12 cellular contexts compared by ENCODE assay signal in the genomic region with DNA sequence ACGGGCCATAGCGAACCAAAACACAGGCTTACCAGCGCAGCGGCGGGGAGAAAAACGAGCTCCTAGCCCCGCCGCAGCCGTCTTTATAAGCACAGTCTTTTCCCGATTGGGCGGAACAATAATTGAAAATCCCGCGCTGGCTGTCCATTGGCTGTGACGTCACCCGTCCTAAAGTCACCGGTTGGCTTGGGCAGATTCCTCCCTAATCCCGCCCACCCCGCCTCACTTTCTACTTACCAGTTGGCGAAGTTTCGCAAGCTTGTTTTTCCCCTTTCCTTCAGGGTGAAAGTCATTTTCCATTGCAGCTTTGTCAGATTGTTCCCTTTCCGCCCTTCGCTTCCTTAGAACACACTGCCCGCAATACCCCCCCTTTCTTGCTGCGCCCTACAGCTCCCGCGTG. TPM values are rescaled to one million over a fixed set of nuclear protein-coding genes. Genes with fewer than 3 reads are reported as not detected.
DNase-seq lines count a peak whose midpoint lies in the region; ATAC-seq, FAIRE-seq and TF ChIP-seq lines count a peak whose summit lies in the region.
"Not testable (repeated sequence)": the region's sequence is repeated elsewhere in the genome, so short reads cannot be mapped to it uniquely, and the experiment has no call there.
"Had no signal": no experiment of that assay in that cellular context is flagged by ENCODE, and none has a peak within 500 bp of the region (broad histone marks: within the 10 kb centered on the region; RNA-seq: fewer than 3 reads in every experiment).

No MANE protein-coding gene starts in this region.

- CTCF ChIA-PET in A549 (lab: Yijun Ruan, JAX); IMR-90 (lab: Yijun Ruan, JAX): not testable (repeated sequence)

- not testable (repeated sequence) for TF ChIP-seq RAD21 in A549 (conservative IDR thresholded peaks at IDR 0.05 in 1 of 2, IDR thresholded peaks at IDR 0.05 in 1 of 2); IMR-90 (IDR thresholded peaks at IDR 0.05; ENCODE audit: low read length)

- not testable (repeated sequence) for H2BK5ac ChIP-seq in IMR-90 (ENCODE audit: low read depth, low read length, poor library complexity, severe bottlenecking)

- not testable (repeated sequence) for H3K9ac ChIP-seq in IMR-90 (ENCODE audit: low read depth, low read length)

- H3K4me1 ChIP-seq in A549 = peaks cover 20% of the 10 kb centered on the region
- H3K4me1 ChIP-seq in IMR-90 (ENCODE audit: control insufficient read depth, insufficient read depth, low read length) = not testable (repeated sequence)
- peaks cover 20% of the 10 kb centered on the region for H3K4me1 ChIP-seq in psoas muscle

- H3K9me3 ChIP-seq in A549; IMR-90 (ENCODE audit: control insufficient read depth, insufficient read depth, low read length); psoas muscle: not testable (repeated sequence)

- not testable (repeated sequence) for H3K27ac ChIP-seq in A549; IMR-90 (ENCODE audit: insufficient read depth, low read length); psoas muscle

- H3K18ac ChIP-seq in IMR-90 (ENCODE audit: low read depth, low read length) = not testable (repeated sequence)

- not testable (repeated sequence) for TF ChIP-seq CTCF in A549 (IDR thresholded peaks at IDR 0.05); IMR-90 (conservative IDR thresholded peaks at IDR 0.05; ENCODE audit: low read depth, low read length); psoas muscle (IDR thresholded peaks at IDR 0.05)

- in situ Hi-C loops in IMR-90 (cut with MboI; ENCODE audit: low sequenced_read_pairs) = not testable (repeated sequence)

- no CpG with 5 or more reads among the region's 26 CpGs for WGBS in A549 (ENCODE audit: missing lambda C conversion rate)
- no CpG with 5 or more reads among the region's 26 CpGs for WGBS in IMR-90 (ENCODE audit: extremely low coverage in 2 of 2, insufficient read length in 1 of 2), 2 experiments
- no CpG with 5 or more reads among the region's 26 CpGs for WGBS in psoas muscle, 3 donors

- DNase-seq in A549 (ENCODE audit: low read depth in 1 of 2, low spot score in 1 of 2); IMR-90; left ventricle myocardium superior; psoas muscle: not testable (repeated sequence)

- H3K4me2 ChIP-seq in A549; IMR-90 (ENCODE audit: low read depth, low read length): not testable (repeated sequence)

- H2BK120ac ChIP-seq in IMR-90 (ENCODE audit: low read depth, low read length) = not testable (repeated sequence)

- H3K23ac ChIP-seq in IMR-90 (ENCODE audit: low read depth, low read length) = not testable (repeated sequence)

- not testable (repeated sequence) for H2AK5ac ChIP-seq in IMR-90 (ENCODE audit: low read depth, low read length)

- not testable (repeated sequence) for FAIRE-seq in A549 (lab: Jason Lieb, UNC)

- not testable (repeated sequence) for H4K8ac ChIP-seq in IMR-90 (ENCODE audit: low read depth in 2 of 2, low read length in 2 of 2)

- not testable (repeated sequence) for H3K4me3 Mint-ChIP-seq in activated T-helper 17 cell treated with anti-CD3 and anti-CD28 coated beads, Interleukin-2, amount 50 U/mL, for 72 hours

- H2BK15ac ChIP-seq in IMR-90 (ENCODE audit: low read depth, low read length) = not testable (repeated sequence)

- H3K56ac ChIP-seq in IMR-90 (ENCODE audit: extremely low read depth, insufficient read depth, low read length) = not testable (repeated sequence)

- intact Hi-C loops in IMR-90 (cut with micrococcal nuclease); left ventricle myocardium superior (cut with micrococcal nuclease); psoas muscle (cut with DNase I): not testable (repeated sequence)

- H3K27me3 Mint-ChIP-seq in activated T-helper 17 cell treated with anti-CD3 and anti-CD28 coated beads, Interleukin-2, amount 50 U/mL, for 72 hours = not testable (repeated sequence)

- not testable (repeated sequence) for H3K14ac ChIP-seq in IMR-90 (replicated peaks; ENCODE audit: low read depth, low read length)

- BruUV-seq in IMR-90 (replicated peaks; lab: Mats Ljungman, UMichigan) = not testable (repeated sequence)

- not testable (repeated sequence) for H3K36me3 ChIP-seq in IMR-90 (ENCODE audit: control insufficient read depth, insufficient read depth, low read length); psoas muscle (ENCODE audit: insufficient read depth in 1 of 2, low read depth in 1 of 2)

- H3K36me3 Mint-ChIP-seq in activated T-helper 17 cell treated with anti-CD3 and anti-CD28 coated beads, Interleukin-2, amount 50 U/mL, for 72 hours (ENCODE audit: low read depth) = peaks cover 17% of the 10 kb centered on the region

- not testable (repeated sequence) for H2AFZ ChIP-seq in IMR-90 (replicated peaks; ENCODE audit: low read length, poor library complexity)

- H2AK9ac ChIP-seq in IMR-90 (replicated peaks; ENCODE audit: low read depth, low read length, poor library complexity) = not testable (repeated sequence)

- POLR2A ChIA-PET in A549 (lab: Yijun Ruan, JAX); IMR-90 (lab: Charles Lee; ENCODE audit: unreplicated experiment): not testable (repeated sequence)

- ATAC-seq in A549 (peak; percentile 33 to 42), GM18909 (IDR thresholded peaks at IDR 0.05; ENCODE audit: poor library complexity, unreplicated experiment) (peak; percentile 32), GM21717 (IDR thresholded peaks at IDR 0.05; ENCODE audit: unreplicated experiment) (peak; percentile 18), HG03039 (IDR thresholded peaks at IDR 0.05; ENCODE audit: unreplicated experiment) (peak; percentile 21), IMR-90 (ENCODE audit: low read depth) (peak; percentile 50), left ventricle myocardium superior (peak; percentile 71), psoas muscle (peak; percentile 65 to 79 (median 76))
- ATAC-seq in activated T-helper 17 cell treated with anti-CD3 and anti-CD28 coated beads, Interleukin-2, amount 50 U/mL, for 72 hours (replicated peaks) = peak; percentile 30

- H3K27ac Mint-ChIP-seq in activated T-helper 17 cell treated with anti-CD3 and anti-CD28 coated beads, Interleukin-2, amount 50 U/mL, for 72 hours = not testable (repeated sequence)

- not testable (repeated sequence) for H3K9me1 ChIP-seq in IMR-90 (ENCODE audit: insufficient read depth, low read length)

- H2BK20ac ChIP-seq in IMR-90 (ENCODE audit: low read depth, low read length) = not testable (repeated sequence)

- not testable (repeated sequence) for H4K91ac ChIP-seq in IMR-90 (ENCODE audit: insufficient read depth, low read depth, low read length)

- not testable (repeated sequence) for H3K4me3 ChIP-seq in A549; IMR-90 (ENCODE audit: insufficient read depth, low read depth, low read length); psoas muscle

- not testable (repeated sequence) for H4K20me1 ChIP-seq in IMR-90 (ENCODE audit: insufficient read depth, low read length)

- H3K4ac ChIP-seq in IMR-90 (ENCODE audit: low read depth, low read length) = not testable (repeated sequence)

- TF ChIP-seq POLR2A in A549 (IDR thresholded peaks at IDR 0.05; ENCODE audit: low read length); IMR-90 (IDR thresholded peaks at IDR 0.05; ENCODE audit: low read depth, low read length): not testable (repeated sequence)

- H3K4me1 Mint-ChIP-seq in activated T-helper 17 cell treated with anti-CD3 and anti-CD28 coated beads, Interleukin-2, amount 50 U/mL, for 72 hours = peaks cover 16% of the 10 kb centered on the region

- not testable (repeated sequence) for H4K5ac ChIP-seq in IMR-90 (ENCODE audit: low read depth, low read length)

- dilution Hi-C loops in IMR-90 (cut with HindIII; ENCODE audit: low sequenced_read_pairs, unreplicated experiment) = not testable (repeated sequence)

- not testable (repeated sequence) for H3K9me3 Mint-ChIP-seq in activated T-helper 17 cell treated with anti-CD3 and anti-CD28 coated beads, Interleukin-2, amount 50 U/mL, for 72 hours

- not testable (repeated sequence) for H3K27me3 ChIP-seq in IMR-90 (ENCODE audit: control insufficient read depth, insufficient read depth, low read length); psoas muscle (ENCODE audit: insufficient read depth in 3 of 3, low read length in 2 of 3)

- not testable (repeated sequence) for TF ChIP-seq EP300 in A549 (IDR thresholded peaks at IDR 0.05)

- peaks cover 7 to 20% of the 10 kb centered on the region in 2 experiments for H3K79me1 ChIP-seq in IMR-90 (ENCODE audit: low read depth in 1 of 2, low read length in 2 of 2)

RNA-seq across cellular contexts. Expression of a gene that starts 58.2 kb away (rescaled TPM):
- polyA plus RNA-seq in A549 (2011; rRNA removed) (26.7 and 27.5 TPM in 2 replicates), A549 (2017; fragmentation: RNase III; extraction: RNeasy Plus Mini Kit Qiagen cat#74134 plus additional on column Dnase treatment) (22.8 to 25.4 TPM (median 23.7 TPM) in 3 replicates), IMR-90 (2012; rRNA removed) (12.6 and 14.2 TPM in 2 replicates), psoas muscle (10 to 100 TPM; 24.0 to 45.3 (median 32.1) TPM)
- polyA plus RNA-seq in A549 (2012; cell fraction: cytosol; rRNA removed) = 52.7 and 54.8 TPM in 2 replicates
- 39.5 and 45.1 TPM in 2 replicates for polyA plus RNA-seq in A549 (2012; cell fraction: nucleus; rRNA removed)
- polyA minus RNA-seq in A549 (2011; rRNA and poly(A)+ RNA removed) = 2.6 and 2.8 TPM in 2 replicates
- total RNA-seq in IMR-90 (2012; rRNA removed) (3.4 and 4.4 TPM in 2 replicates), left ventricle myocardium superior (16.7 TPM), psoas muscle (10 to 100 TPM; 13.9 to 18.1 (median 15.8) TPM)
- 19.5 and 20.0 TPM in 2 replicates for polyA plus RNA-seq in IMR-90 (2012; cell fraction: cytosol; rRNA removed)
- 14.7 and 18.9 TPM in 2 replicates for polyA plus RNA-seq in IMR-90 (2012; cell fraction: nucleus; rRNA removed; ENCODE audit: low replicate concordance)
- 10 to 100 TPM; 23.1 to 26.7 TPM for total RNA-seq in activated T-helper 17 cell treated with anti-CD3 and anti-CD28 coated beads, Interleukin-2, amount 50 U/mL, for 72 hours

RNA-seq across cellular contexts. Expression of a gene that starts 58.7 kb away (rescaled TPM):
- polyA plus RNA-seq in A549 (2011; rRNA removed) = not detected in 2 replicates
- polyA plus RNA-seq in A549 (2012; cell fraction: cytosol; rRNA removed) = not detected in 2 replicates
- polyA plus RNA-seq in A549 (2012; cell fraction: nucleus; rRNA removed) = not detected in 2 replicates
- polyA plus RNA-seq in A549 (2017; fragmentation: RNase III; extraction: RNeasy Plus Mini Kit Qiagen cat#74134 plus additional on column Dnase treatment) = not detected in 3 replicates
- not detected in 2 replicates for polyA minus RNA-seq in A549 (2011; rRNA and poly(A)+ RNA removed)
- not detected in 2 replicates for total RNA-seq in IMR-90 (2012; rRNA removed)
- not detected in 2 replicates for polyA plus RNA-seq in IMR-90 (2012; rRNA removed)
- polyA plus RNA-seq in IMR-90 (2012; cell fraction: cytosol; rRNA removed) = not detected in 2 replicates
- polyA plus RNA-seq in IMR-90 (2012; cell fraction: nucleus; rRNA removed; ENCODE audit: low replicate concordance) = not detected in 2 replicates
- total RNA-seq in activated T-helper 17 cell treated with anti-CD3 and anti-CD28 coated beads, Interleukin-2, amount 50 U/mL, for 72 hours = not detected
- total RNA-seq in left ventricle myocardium superior = 1.1 TPM
- 1 to 10 TPM in 3 of 4 donors, under 1 TPM in 1; 0.75 to 7.4 (median 1.3) TPM for total RNA-seq in psoas muscle
- 1 to 10 TPM in 2 of 3 donors, under 1 TPM in 1; 0.25 to 1.6 (median 1.3) TPM for polyA plus RNA-seq in psoas muscle
- total RNA-seq: astrocyte; fibroblast of villous mesenchyme; smooth muscle cell; T-helper 2 cell treated with Interferon-gamma antibody and Interleukin-4, amounts not matched to agents 100 ng/mL and 5 ng/mL, for 36 hours had no signal
- polyA plus RNA-seq: smooth muscle cell had no signal

Comparison
In these comparisons a context has a peak if more than half of its experiments do, and no peak if none do; other contexts are left out.
1. ATAC-seq: peak in every context shown above with its lines; median percentile 76 in psoas muscle; 71 in left ventricle myocardium superior; 50 in IMR-90; 38 in A549; 32 in GM18909; 30 in activated T-helper 17 cell treated with anti-CD3 and anti-CD28 coated beads, Interleukin-2, amount 50 U/mL, for 72 hours; 21 in HG03039; 18 in GM21717.